In the genomic region with DNA sequence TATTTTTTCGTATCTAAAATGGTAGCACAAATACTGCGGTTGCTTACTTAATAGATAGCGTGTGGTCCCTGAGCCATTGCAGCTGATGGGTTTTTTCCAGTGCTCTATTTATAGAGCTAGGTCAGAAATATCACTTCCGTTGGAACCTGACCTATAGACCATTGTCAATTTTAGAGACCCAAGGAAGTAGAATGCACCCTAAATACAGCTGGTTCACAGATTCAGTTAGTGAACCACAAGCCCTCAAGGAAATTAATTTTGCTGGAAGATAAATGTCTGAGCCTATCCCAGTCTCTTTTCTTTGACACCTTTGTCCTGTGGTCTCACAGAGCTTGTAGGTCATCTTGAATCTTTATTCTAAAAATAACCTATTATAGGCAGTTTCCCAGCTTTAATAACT, we compare ENCODE assay signal across 9 cellular contexts.
DNase-seq lines count a peak whose midpoint lies in the region; ATAC-seq and TF ChIP-seq lines count a peak whose summit lies in the region.
"Had no signal": no experiment of that assay in that cellular context is flagged by ENCODE, and none has a peak within 500 bp of the region (broad histone marks: within the 10 kb centered on the region; RNA-seq: fewer than 3 reads in every experiment).

No MANE protein-coding gene starts in this region.

- H3K9me3 Mint-ChIP-seq in progenitor cell of endocrine pancreas (ENCODE audit: low read depth), result no peaks in the 10 kb centered on the region

- peaks cover 33% of the 10 kb centered on the region for H3K4me1 Mint-ChIP-seq in T-helper 17 cell
- peaks cover 10% of the 10 kb centered on the region for H3K4me1 Mint-ChIP-seq in progenitor cell of endocrine pancreas (ENCODE audit: low read depth)

- no peak for TF ChIP-seq CTCF in progenitor cell of endocrine pancreas (IDR thresholded peaks at IDR 0.05; ENCODE audit: unreplicated experiment)

- H3K27me3 Mint-ChIP-seq in T-helper 17 cell (no peaks in the 10 kb centered on the region), progenitor cell of endocrine pancreas (no peaks in the 10 kb centered on the region)

- DNase-seq in EH (ENCODE audit: low read depth) (peak; percentile 49), T-helper 17 cell (no peak), progenitor cell of endocrine pancreas (ENCODE audit: low spot score, unreplicated experiment) (no peak), NCI-H774 (lab: John Stamatoyannopoulos, UW) (no peak), NCI-H1436 treated with DMSO at 0.1 percent for 48 hours (lab: John Stamatoyannopoulos, UW) (no peak)
- no peak for DNase-seq in stimulated activated CD4-positive, alpha-beta T cell treated with anti-CD3 and anti-CD28 coated beads, Interleukin-4, amount 100 ng/mL, for 4 hours

- ATAC-seq in GM19397 (IDR thresholded peaks at IDR 0.05; ENCODE audit: unreplicated experiment) (peak; percentile 71), HG03095 (IDR thresholded peaks at IDR 0.05; ENCODE audit: unreplicated experiment) (peak; percentile 60), T-helper 17 cell (no peak)

- no peaks in the 10 kb centered on the region for H3K9me3 ChIP-seq in T-helper 17 cell (ENCODE audit: control insufficient read depth, low read length, poor library complexity, severe bottlenecking)
- H3K9me3 ChIP-seq: SJSA1 had no signal

- H3K27ac Mint-ChIP-seq in T-helper 17 cell (peak overlapping the region; percentile 93), progenitor cell of endocrine pancreas (no peak overlapping the region)

- H3K36me3 Mint-ChIP-seq in T-helper 17 cell (ENCODE audit: low read depth) (no peaks in the 10 kb centered on the region), progenitor cell of endocrine pancreas (ENCODE audit: insufficient read depth) (no peaks in the 10 kb centered on the region)

- H3K4me3 Mint-ChIP-seq in T-helper 17 cell (no peak overlapping the region), progenitor cell of endocrine pancreas (ENCODE audit: low read depth) (no peak overlapping the region)
